In genomic region chr1:216554934-216555333, GRCh38 we compare ENCODE assay signal across 19 cellular contexts.
"Had no signal": no experiment of that assay in that cellular context is flagged by ENCODE, and none has a peak within 500 bp of the region (broad histone marks: within the 10 kb centered on the region; RNA-seq: fewer than 3 reads in every experiment).

No MANE protein-coding gene starts in this region.

- H3K4me1 Mint-ChIP-seq: T-cell had no signal

- H3K27ac Mint-ChIP-seq: dendritic cell treated with granulocyte-macrophage colony-stimulating factor and Interleukin-4, amounts not matched to agents 40 ng/mL and 50 ng/mL, for 4 days; T-cell had no signal

- H3K36me3 Mint-ChIP-seq: T-cell had no signal

- H3K9me3 ChIP-seq: esophagus squamous epithelium, thyroid gland had no signal

- ATAC-seq: left ventricle myocardium superior, T-cell had no signal

- H3K9me3 Mint-ChIP-seq: dendritic cell treated with granulocyte-macrophage colony-stimulating factor and Interleukin-4, amounts not matched to agents 40 ng/mL and 50 ng/mL, for 4 days; neural crest cell had no signal

- H3K4me3 Mint-ChIP-seq: dendritic cell treated with granulocyte-macrophage colony-stimulating factor and Interleukin-4, amounts not matched to agents 40 ng/mL and 50 ng/mL, for 4 days; neural crest cell; T-cell had no signal

- H3K27me3 Mint-ChIP-seq: dendritic cell treated with granulocyte-macrophage colony-stimulating factor and Interleukin-4, amounts not matched to agents 40 ng/mL and 50 ng/mL, for 4 days; T-cell had no signal

- H3K4me1 ChIP-seq: esophagus squamous epithelium, thyroid gland had no signal

- H3K27me3 ChIP-seq: esophagus squamous epithelium, thyroid gland had no signal

- H3K27ac ChIP-seq: esophagus squamous epithelium, thyroid gland had no signal

- DNase-seq: activated CD4-positive, alpha-beta T cell treated with anti-CD3 and anti-CD28 coated beads for 48 hours; activated CD4-positive, CD25-positive, alpha-beta regulatory T cell; activated CD8-positive, alpha-beta memory T cell treated with anti-CD3 and anti-CD28 coated beads, Interleukin-2, amount 50 U/mL, for 48 hours; activated effector memory CD4-positive, alpha-beta T cell treated with Interleukin-2 at 50 U/mL for 16 hours; activated naive CD4-positive, alpha-beta T cell treated with anti-CD3 and anti-CD28 coated beads, Interleukin-2, amount 50 U/mL, for 16 hours; activated T-cell treated with anti-CD3 and anti-CD28 coated beads, Interleukin-2, amount 50 U/mL, for 48 hours; aorta; effector CD8-positive, alpha-beta T cell; esophagus squamous epithelium; hippocampal formation; islet precursor cell; left ventricle myocardium superior; stimulated activated CD4-positive, alpha-beta T cell treated with anti-CD3 and anti-CD28 coated beads, Interleukin-12 subunit alpha, Interleukin-12 subunit beta, amount 100 ng/mL, for 4 hours; stimulated activated CD4-positive, alpha-beta T cell treated with anti-CD3 and anti-CD28 coated beads, Interleukin-2, amount 100 ng/mL, for 24 hours; stimulated activated naive CD4-positive, alpha-beta T cell treated with Interleukin-2 at 50 U/mL for 16 hours; T-cell; thyroid gland had no signal

- H3K36me3 ChIP-seq: esophagus squamous epithelium, thyroid gland had no signal

- H3K4me3 ChIP-seq: esophagus squamous epithelium, thyroid gland had no signal
